19 cellular contexts compared by ENCODE assay signal in genomic region chr16:21987498-21987897, GRCh38. TPM values are rescaled to one million over a fixed set of nuclear protein-coding genes. Genes with fewer than 3 reads are reported as not detected.
DNase-seq lines count a peak whose midpoint lies in the region; ATAC-seq and TF ChIP-seq lines count a peak whose summit lies in the region.
"Had no signal": no experiment of that assay in that cellular context is flagged by ENCODE, and none has a peak within 500 bp of the region (broad histone marks: within the 10 kb centered on the region; RNA-seq: fewer than 3 reads in every experiment).

No MANE protein-coding gene starts in this region.

- peak overlapping the region; percentile 27 for H3K27ac ChIP-seq in PC-3 (ENCODE audit: low read length)
- H3K27ac ChIP-seq in psoas muscle = no peak overlapping the region
- H3K27ac ChIP-seq: HL-60 had no signal

- no peak for DNase-seq in activated naive CD4-positive, alpha-beta T cell (lab: John Stamatoyannopoulos, UW)
- DNase-seq in PC-3 = peak; percentile 11
- DNase-seq in psoas muscle = no peak
- DNase-seq in activated CD4-positive, alpha-beta T cell treated with anti-CD3 and anti-CD28 coated beads for 36 hours = no peak
- DNase-seq in G401 (ENCODE audit: low spot score) = no peak
- DNase-seq: Caco-2, DMS53, HCEC 1CT, KG1, NCI-H1048, NCI-H146, NCI-H748 treated with DMSO at 0.1 percent for 48 hours, SHP77 treated with DMSO at 0.1 percent for 48 hours had no signal

- H3F3A ChIP-seq in PC-3 (ENCODE audit: low read length, unreplicated experiment) = peaks cover 2% of the 10 kb centered on the region

- H4K20me1 ChIP-seq in PC-3 (ENCODE audit: low read length) = no peaks in the 10 kb centered on the region

- H3K36me3 Mint-ChIP-seq in activated naive CD4-positive, alpha-beta T cell treated with anti-CD3 and anti-CD28 coated beads, Interleukin-2, amount 50 U/mL, for 24 hours = peaks cover 2% of the 10 kb centered on the region
- H3K36me3 Mint-ChIP-seq in brain = peaks cover 11% of the 10 kb centered on the region
- peaks cover 10% of the 10 kb centered on the region for H3K36me3 Mint-ChIP-seq in activated CD4-positive, alpha-beta T cell treated with anti-CD3 and anti-CD28 coated beads for 36 hours (ENCODE audit: low read depth)

- no TSS peak for BruUV-seq in PC-3 (replicated peaks; lab: Mats Ljungman, UMichigan)

- H3K27me3 ChIP-seq in PC-3 (ENCODE audit: low read length) = no peaks in the 10 kb centered on the region
- no peaks in the 10 kb centered on the region for H3K27me3 ChIP-seq in psoas muscle (ENCODE audit: insufficient read depth in 3 of 3, low read length in 2 of 3)

- H3K9me3 ChIP-seq in PC-3 (ENCODE audit: low read length) (no peaks in the 10 kb centered on the region), psoas muscle (no peaks in the 10 kb centered on the region)
- H3K9me3 ChIP-seq: Caco-2 had no signal

- POLR2A ChIA-PET in PC-3 (lab: Charles Lee; ENCODE audit: unreplicated experiment) = no interaction called here
- POLR2A ChIA-PET in activated CD4-positive, alpha-beta T cell treated with anti-CD3 and anti-CD28 coated beads for 36 hours (lab: Charles Lee) = interaction anchor here (0.6 kb wide), 1 partner anchor 18 kb away, joined by 4 read pairs; no protein-coding TSS in a partner anchor

- H3K27ac Mint-ChIP-seq in activated naive CD4-positive, alpha-beta T cell treated with anti-CD3 and anti-CD28 coated beads, Interleukin-2, amount 50 U/mL, for 24 hours = peak overlapping the region; percentile 27
- H3K27ac Mint-ChIP-seq in brain = peak overlapping the region in 3 of 5 experiments; percentile 11 to 62 (median 18)
- no peak overlapping the region for H3K27ac Mint-ChIP-seq in activated CD4-positive, alpha-beta T cell treated with anti-CD3 and anti-CD28 coated beads for 36 hours

- ATAC-seq in PC-3 = no peak
- ATAC-seq in psoas muscle = peak in 3 of 4 donors; percentile 23 to 31 (median 25)
- ATAC-seq in activated CD4-positive, alpha-beta T cell treated with anti-CD3 and anti-CD28 coated beads for 36 hours = no peak
- no peak for ATAC-seq in HG03439 (IDR thresholded peaks at IDR 0.05; ENCODE audit: unreplicated experiment)
- ATAC-seq: Panc1 had no signal

- in situ Hi-C loops in G401 (cut with HindIII; ENCODE audit: low sequenced_read_pairs) = no loop called here

- H3K9me2 ChIP-seq in PC-3 (replicated peaks; ENCODE audit: low read length) = no peaks in the 10 kb centered on the region

- no peak overlapping the region for H3K4me3 Mint-ChIP-seq in activated naive CD4-positive, alpha-beta T cell treated with anti-CD3 and anti-CD28 coated beads, Interleukin-2, amount 50 U/mL, for 24 hours
- no peak overlapping the region for H3K4me3 Mint-ChIP-seq in brain
- no peak overlapping the region for H3K4me3 Mint-ChIP-seq in activated CD4-positive, alpha-beta T cell treated with anti-CD3 and anti-CD28 coated beads for 36 hours

- peaks cover 8% of the 10 kb centered on the region for H3K4me1 Mint-ChIP-seq in activated naive CD4-positive, alpha-beta T cell treated with anti-CD3 and anti-CD28 coated beads, Interleukin-2, amount 50 U/mL, for 24 hours
- peaks cover 12% of the 10 kb centered on the region for H3K4me1 Mint-ChIP-seq in brain
- peaks cover 9% of the 10 kb centered on the region for H3K4me1 Mint-ChIP-seq in activated CD4-positive, alpha-beta T cell treated with anti-CD3 and anti-CD28 coated beads for 36 hours

- H3K9ac ChIP-seq in PC-3 (ENCODE audit: low read length) = no peak overlapping the region

- whole genome bisulfite sequencing in psoas muscle, 3 donors = 62 to 74% (median 67%) methylated on average over 2 of the region's 2 CpGs

- H3K4me3 ChIP-seq in PC-3 (ENCODE audit: low read length) (no peak overlapping the region), psoas muscle (no peak overlapping the region)

- CTCF ChIA-PET in PC-3 (lab: Charles Lee) = no interaction called here
- CTCF ChIA-PET in activated CD4-positive, alpha-beta T cell treated with anti-CD3 and anti-CD28 coated beads for 36 hours (lab: Charles Lee) = no interaction called here

- H3K4me2 ChIP-seq in PC-3 (ENCODE audit: low read length) = no peak overlapping the region

- H3K4me1 ChIP-seq in PC-3 (ENCODE audit: insufficient read depth, low read length) (peaks cover 21% of the 10 kb centered on the region), psoas muscle (peaks cover 19% of the 10 kb centered on the region)
- H3K4me1 ChIP-seq: Caco-2 had no signal

- no peaks in the 10 kb centered on the region for H3K79me2 ChIP-seq in PC-3 (ENCODE audit: low read length)

- H3K9me3 Mint-ChIP-seq in activated naive CD4-positive, alpha-beta T cell treated with anti-CD3 and anti-CD28 coated beads, Interleukin-2, amount 50 U/mL, for 24 hours = no peaks in the 10 kb centered on the region
- no peaks in the 10 kb centered on the region for H3K9me3 Mint-ChIP-seq in brain
- no peaks in the 10 kb centered on the region for H3K9me3 Mint-ChIP-seq in activated CD4-positive, alpha-beta T cell treated with anti-CD3 and anti-CD28 coated beads for 36 hours (ENCODE audit: low read depth)

- intact Hi-C loops in PC-3 (cut with micrococcal nuclease) = no loop called here
- intact Hi-C loops in psoas muscle (cut with DNase I) = no loop called here
- intact Hi-C loops in activated CD4-positive, alpha-beta T cell treated with anti-CD3 and anti-CD28 coated beads for 36 hours (cut with DNase I, micrococcal nuclease) = no loop called here

- no peak overlapping the region for H2AFZ ChIP-seq in PC-3 (ENCODE audit: low read length)

- no peak for TF ChIP-seq CTCF in PC-3 (conservative IDR thresholded peaks at IDR 0.05; ENCODE audit: low read depth, low read length)
- TF ChIP-seq CTCF in brain (conservative IDR thresholded peaks at IDR 0.05) = no peak
- TF ChIP-seq CTCF in psoas muscle (IDR thresholded peaks at IDR 0.05) = no peak

- peaks cover 20% of the 10 kb centered on the region for H3K36me3 ChIP-seq in PC-3 (ENCODE audit: low read depth, low read length)
- peaks cover 5 to 39% of the 10 kb centered on the region in 2 donors for H3K36me3 ChIP-seq in psoas muscle (ENCODE audit: insufficient read depth in 1 of 2, low read depth in 1 of 2)

- H3K27me3 Mint-ChIP-seq in activated naive CD4-positive, alpha-beta T cell treated with anti-CD3 and anti-CD28 coated beads, Interleukin-2, amount 50 U/mL, for 24 hours = no peaks in the 10 kb centered on the region
- H3K27me3 Mint-ChIP-seq in brain = no peaks in the 10 kb centered on the region
- H3K27me3 Mint-ChIP-seq in activated CD4-positive, alpha-beta T cell treated with anti-CD3 and anti-CD28 coated beads for 36 hours = no peaks in the 10 kb centered on the region

RNA-seq across cellular contexts. Expression of gene PDZD9, which starts 13.4 kb away (rescaled TPM):
- total RNA-seq in PC-3 (2014; rRNA removed) (not detected in 2 replicates), psoas muscle (not detected)
- polyA plus RNA-seq in brain (ENCODE audit: insufficient read depth, low read depth, low replicate concordance) (not detected), psoas muscle (under 1 TPM in 1 of 3 donors, not detected in 2; 0.08 TPM)
- total RNA-seq in activated CD4-positive, alpha-beta T cell treated with anti-CD3 and anti-CD28 coated beads for 36 hours = not detected
- not detected in 2 replicates for total RNA-seq in G401 (2014; rRNA removed; shearing (Covaris generic))
- total RNA-seq: Caco-2, M059J had no signal

RNA-seq across cellular contexts. Expression of gene MOSMO, which starts 20.4 kb away (rescaled TPM):
- total RNA-seq in PC-3 (2014; rRNA removed) (11.8 and 12.4 TPM in 2 replicates), psoas muscle (10 to 100 TPM in 2 of 4 donors, 1 to 10 TPM in 2; 7.8 to 13.8 (median 10.5) TPM)
- polyA plus RNA-seq in brain (ENCODE audit: insufficient read depth, low read depth, low replicate concordance) (7.8 TPM), psoas muscle (10 to 100 TPM in 2 of 3 donors, 1 to 10 TPM in 1; 6.0 to 21.3 (median 11.3) TPM)
- 1 to 10 TPM; 7.7 to 8.0 TPM for total RNA-seq in activated CD4-positive, alpha-beta T cell treated with anti-CD3 and anti-CD28 coated beads for 36 hours
- total RNA-seq in G401 (2014; rRNA removed; shearing (Covaris generic)) = 10.5 and 11.6 TPM in 2 replicates

RNA-seq across cellular contexts. Expression of gene UQCRC2, which starts 34.3 kb away (rescaled TPM):
- total RNA-seq in PC-3 (2014; rRNA removed) (73.5 and 116 TPM in 2 replicates), psoas muscle (100 to 1,000 TPM; 434 to 716 (median 591) TPM)
- polyA plus RNA-seq in brain (ENCODE audit: insufficient read depth, low read depth, low replicate concordance) (174 TPM), psoas muscle (100 to 1,000 TPM; 288 to 301 (median 294) TPM)
- total RNA-seq in activated CD4-positive, alpha-beta T cell treated with anti-CD3 and anti-CD28 coated beads for 36 hours = 100 to 1,000 TPM; 321 to 367 TPM
- total RNA-seq in G401 (2014; rRNA removed; shearing (Covaris generic)) = 73.9 and 94.3 TPM in 2 replicates

Comparison
In these comparisons a context has a peak if more than half of its experiments do, and no peak if none do; other contexts are left out.
1. ATAC-seq: peak in psoas muscle (3 of 4); none in PC-3 (single experiment), activated CD4-positive, alpha-beta T cell treated with anti-CD3 and anti-CD28 coated beads for 36 hours (single experiment) and HG03439 (single experiment).